ENCODE assay signal across 18 cellular contexts in the genomic region with DNA sequence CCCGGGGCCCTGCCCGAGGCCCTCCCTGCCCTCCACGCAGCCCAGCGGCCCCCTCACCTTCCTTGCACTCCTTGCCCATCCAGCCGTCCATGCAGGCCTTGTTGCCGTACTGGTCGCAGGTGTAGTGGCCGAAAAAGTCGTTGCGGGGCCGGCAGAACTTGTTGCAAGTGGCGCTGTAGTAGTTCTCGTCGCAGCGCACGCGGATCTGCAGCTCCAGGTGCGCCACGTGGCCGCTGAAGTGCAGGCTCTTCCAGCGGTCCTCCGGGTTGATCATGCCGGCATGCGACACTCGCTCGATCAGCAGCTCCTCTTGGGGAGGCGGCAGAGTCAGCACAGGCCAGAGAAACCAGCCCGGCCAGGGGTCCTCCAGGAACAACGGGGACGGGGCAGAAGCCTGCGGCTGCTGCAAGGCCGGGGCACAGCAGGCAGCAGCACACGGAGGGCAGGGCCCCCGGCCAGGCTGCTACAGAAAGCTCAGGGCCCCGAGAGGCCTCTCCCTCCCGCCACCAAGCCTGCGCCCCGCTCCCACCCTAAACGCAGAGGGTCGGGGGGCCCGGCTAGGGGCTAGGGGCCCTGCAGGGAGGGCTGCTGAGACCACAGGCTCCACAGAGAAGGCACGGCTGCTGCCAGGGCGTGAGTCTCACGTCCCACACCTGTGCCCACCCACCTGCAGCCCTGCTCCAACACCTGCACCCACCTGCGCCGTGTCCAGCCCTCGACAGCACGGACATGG.
DNase-seq lines count a peak whose midpoint lies in the region.
"Had no signal": no experiment of that assay in that cellular context is flagged by ENCODE, and none has a peak within 500 bp of the region (broad histone marks: within the 10 kb centered on the region; RNA-seq: fewer than 3 reads in every experiment).

No MANE protein-coding gene starts in this region.

- H3K4me2 ChIP-seq in BLaER1 = peak overlapping the region; percentile 61
- H3K4me2 ChIP-seq in BLaER1 treated with 17β-estradiol and CSF1 and Interleukin-3, amounts not matched to agents 10 nM and 100 nM = peak overlapping the region in 7 of 11 experiments; percentile 20 to 56 (median 47); a peak in 13 of 22 replicates
- H3K4me2 ChIP-seq: SK-N-SH had no signal

- no peak overlapping the region for H3K4me3 ChIP-seq in BLaER1
- no peak overlapping the region for H3K4me3 ChIP-seq in BLaER1 treated with 17β-estradiol and CSF1 and Interleukin-3, amounts not matched to agents 10 nM and 100 nM
- H3K4me3 ChIP-seq: Peyer's patch had no signal

- DNase-seq in NCI-H69 (lab: John Stamatoyannopoulos, UW) = peak; percentile 51
- DNase-seq in left kidney (ENCODE audit: low read depth, low spot score) = peak; percentile 55
- no peak for DNase-seq in AG20443 (ENCODE audit: low spot score)
- no peak for DNase-seq in NCI-H2029 (lab: John Stamatoyannopoulos, UW)
- no peak for DNase-seq in globus pallidus (ENCODE audit: low spot score)
- DNase-seq: ACHN; AML-193; DMS79 treated with DMSO at 0.1 percent for 48 hours; NCI-H1105; NCI-H1694 treated with DMSO at 0.1 percent for 48 hours; NCI-H2107; NCI-H345; NK-92 treated with Interleukin-12 subunit alpha and Interleukin-12 subunit beta, amount 100 ng/mL, for 24 hours; SHP77 treated with DMSO at 0.1 percent for 48 hours; SK-N-SH had no signal

- H3K36me3 ChIP-seq in BLaER1 = peaks cover 63% of the 10 kb centered on the region
- peaks cover 0 to 35% (median 13%) of the 10 kb centered on the region in 11 experiments; a peak in 11 of 22 replicates for H3K36me3 ChIP-seq in BLaER1 treated with 17β-estradiol and CSF1 and Interleukin-3, amounts not matched to agents 10 nM and 100 nM
- H3K36me3 ChIP-seq: Peyer's patch had no signal

- peak overlapping the region; percentile 18; the same call in 1 of the 2 replicates for H3K27ac ChIP-seq in BLaER1
- H3K27ac ChIP-seq in BLaER1 treated with 17β-estradiol and CSF1 and Interleukin-3, amounts not matched to agents 10 nM and 100 nM = no peak overlapping the region
- H3K27ac ChIP-seq: Peyer's patch had no signal

- 0 out of 2 replicates have a peak overlapping the region, but pooled peaks have one; percentile 24 for H3K9ac ChIP-seq in BLaER1
- peak overlapping the region in 3 of 11 experiments; percentile 18 to 37 (median 26); a peak in 3 of 22 replicates for H3K9ac ChIP-seq in BLaER1 treated with 17β-estradiol and CSF1 and Interleukin-3, amounts not matched to agents 10 nM and 100 nM
- H3K9ac ChIP-seq: SK-N-SH had no signal

- H3K4me1 ChIP-seq in BLaER1 = peaks cover 91% of the 10 kb centered on the region
- H3K4me1 ChIP-seq in BLaER1 treated with 17β-estradiol and CSF1 and Interleukin-3, amounts not matched to agents 10 nM and 100 nM = peaks cover 6 to 89% (median 62%) of the 10 kb centered on the region in 10 experiments; a peak in 17 of 20 replicates

- H4K20me1 ChIP-seq in BLaER1 = peaks cover 92% of the 10 kb centered on the region
- peaks cover 0 to 90% (median 74%) of the 10 kb centered on the region in 11 experiments; a peak in 18 of 22 replicates for H4K20me1 ChIP-seq in BLaER1 treated with 17β-estradiol and CSF1 and Interleukin-3, amounts not matched to agents 10 nM and 100 nM

- H3K27me3 ChIP-seq in BLaER1 = no peaks in the 10 kb centered on the region
- H3K27me3 ChIP-seq in BLaER1 treated with 17β-estradiol and CSF1 and Interleukin-3, amounts not matched to agents 10 nM and 100 nM = peaks cover 0 to 14% (median 0%) of the 10 kb centered on the region in 11 experiments; a peak in 1 of 22 replicates
- H3K27me3 ChIP-seq: Peyer's patch had no signal

- no peaks in the 10 kb centered on the region for H3K9me3 ChIP-seq in BLaER1
- no peaks in the 10 kb centered on the region for H3K9me3 ChIP-seq in BLaER1 treated with 17β-estradiol and CSF1 and Interleukin-3, amounts not matched to agents 10 nM and 100 nM (replicated peaks in 1 of 11)
- H3K9me3 ChIP-seq: Peyer's patch, SK-N-SH had no signal

Comparison
In these comparisons a context has a peak if more than half of its experiments do, and no peak if none do; other contexts are left out.
1. DNase-seq: peak in NCI-H69 (single experiment) and left kidney (single experiment); none in AG20443 (single experiment), NCI-H2029 (single experiment) and globus pallidus (single experiment).